Comparison of ENCODE assay signal across 9 cellular contexts in genomic region chr19:17136026-17136425, GRCh38.
DNase-seq lines count a peak whose midpoint lies in the region; ATAC-seq and TF ChIP-seq lines count a peak whose summit lies in the region.
"Had no signal": no experiment of that assay in that cellular context is flagged by ENCODE, and none has a peak within 500 bp of the region (broad histone marks: within the 10 kb centered on the region; RNA-seq: fewer than 3 reads in every experiment).

No MANE protein-coding gene starts in this region.

- no peaks in the 10 kb centered on the region for H3K27me3 Mint-ChIP-seq in activated CD4-positive, alpha-beta memory T cell treated with anti-CD3 and anti-CD28 coated beads, Interleukin-2, amount 10 ng/mL, durations not matched to agents 7 days and 5 days

- H3K27ac ChIP-seq in HEK293 (ENCODE audit: extremely low read depth, low read depth, low read length) (peak overlapping the region; percentile 71), mammary epithelial cell (ENCODE audit: insufficient read depth, low read depth, low read length) (peak overlapping the region; percentile 79), right lobe of liver (peak overlapping the region; percentile 60 to 80 (median 65)), stomach (peak overlapping the region; percentile 75 to 94 (median 88))

- H3K4me1 Mint-ChIP-seq in activated CD4-positive, alpha-beta memory T cell treated with anti-CD3 and anti-CD28 coated beads, Interleukin-2, amount 10 ng/mL, durations not matched to agents 7 days and 5 days = no peaks in the 10 kb centered on the region

- H3K4me2 ChIP-seq in mammary epithelial cell (ENCODE audit: insufficient read depth, low read depth, low read length) = peak overlapping the region; percentile 83

- dilution Hi-C loops in mammary epithelial cell (cut with HindIII; ENCODE audit: low sequenced_read_pairs) = no loop called here

- CTCF ChIA-PET in HEK293 (lab: Yijun Ruan, JAX) (no interaction called here), mammary epithelial cell (lab: Charles Lee; ENCODE audit: low non-redundant PET) (no interaction called here)
- CTCF ChIA-PET in activated CD4-positive, alpha-beta memory T cell treated with anti-CD3 and anti-CD28 coated beads, Interleukin-2, amount 10 ng/mL, durations not matched to agents 7 days and 5 days (lab: Charles Lee) = no interaction called here

- intact Hi-C loops in mammary epithelial cell (cut with micrococcal nuclease) (no loop called here), right lobe of liver (cut with DNase I) (no loop called here), stomach (cut with DNase I; ENCODE audit: low total_unique reads) (no loop called here)

- no peak for ATAC-seq in right lobe of liver

- TSS peak; percentile 64 for BruUV-seq in mammary epithelial cell (replicated peaks; lab: Mats Ljungman, UMichigan)

- H3K9me3 Mint-ChIP-seq in activated CD4-positive, alpha-beta memory T cell treated with anti-CD3 and anti-CD28 coated beads, Interleukin-2, amount 10 ng/mL, durations not matched to agents 7 days and 5 days = no peaks in the 10 kb centered on the region

- no peak for TF ChIP-seq EP300 in stomach (IDR thresholded peaks at IDR 0.05)

- H3K79me2 ChIP-seq in mammary epithelial cell (ENCODE audit: insufficient read depth, low read length) = peaks cover 44% of the 10 kb centered on the region

- TF ChIP-seq CTCF in HEK293 (tag by site-specific recombination; IDR thresholded peaks at IDR 0.05) = no peak
- no peak for TF ChIP-seq CTCF in mammary epithelial cell (conservative IDR thresholded peaks at IDR 0.05 in 1 of 2, IDR thresholded peaks at IDR 0.05 in 1 of 2; ENCODE audit: extremely low read depth in 1 of 2, insufficient read depth in 1 of 2, low read depth in 1 of 2, low read length in 2 of 2)
- no peak for TF ChIP-seq CTCF in right lobe of liver (IDR thresholded peaks at IDR 0.05)
- no peak for TF ChIP-seq CTCF in stomach (IDR thresholded peaks at IDR 0.05)

- H3K36me3 Mint-ChIP-seq in activated CD4-positive, alpha-beta memory T cell treated with anti-CD3 and anti-CD28 coated beads, Interleukin-2, amount 10 ng/mL, durations not matched to agents 7 days and 5 days (ENCODE audit: low read depth) = peaks cover 32% of the 10 kb centered on the region

- H3K9ac ChIP-seq in mammary epithelial cell (ENCODE audit: insufficient read depth, low read length) = peak overlapping the region; percentile 48

- H3K4me3 ChIP-seq in HEK293 (ENCODE audit: low read depth, low read length) (no peak overlapping the region), mammary epithelial cell (replicated peaks in 1 of 3; ENCODE audit: insufficient read depth in 1 of 3, low read depth in 2 of 3, low read length in 3 of 3) (peak overlapping the region in 1 of 3 experiments; percentile 5), right lobe of liver (no peak overlapping the region), stomach (peak overlapping the region in 1 of 4 donors; percentile 15)

- 35% methylated on average over 9 of the region's 9 CpGs for WGBS in mammary epithelial cell (ENCODE audit: low coverage, missing lambda C conversion rate)
- 66% methylated on average over 8 of the region's 9 CpGs for WGBS in right lobe of liver (ENCODE audit: insufficient coverage, low coverage, low lambda C conversion rate, missing lambda C conversion rate)
- 54 to 67% (median 61%) methylated on average over 7 to 9 of the region's 9 CpGs for WGBS in stomach, 5 donors

- in situ Hi-C loops in mammary epithelial cell (cut with MboI; ENCODE audit: low sequenced_read_pairs in 2 of 2) = no loop called here

- peak overlapping the region; percentile 77 for H2AFZ ChIP-seq in mammary epithelial cell (ENCODE audit: low read depth, low read length)

- DNase-seq in mammary epithelial cell (no peak), right lobe of liver (no peak), stomach (no peak), dedifferentiated amniotic fluid mesenchymal stem cell (ENCODE audit: extremely low spot score) (no peak), NOMO-1 (lab: John Stamatoyannopoulos, UW; ENCODE audit: unreplicated experiment in 2 of 2) (no peak)
- no peak for DNase-seq in activated CD4-positive, alpha-beta memory T cell treated with anti-CD3 and anti-CD28 coated beads, Interleukin-2, amount 10 ng/mL, durations not matched to agents 7 days and 5 days
- no peak for DNase-seq in NK-92 treated with Interleukin-12 subunit alpha and Interleukin-12 subunit beta, amount 100 ng/mL, for 24 hours (lab: John Stamatoyannopoulos, UW)
- DNase-seq: cortex of kidney had no signal

- H3K27me3 ChIP-seq in mammary epithelial cell (ENCODE audit: insufficient read depth, low read length) = no peaks in the 10 kb centered on the region
- H3K27me3 ChIP-seq in right lobe of liver = no peaks in the 10 kb centered on the region
- no peaks in the 10 kb centered on the region for H3K27me3 ChIP-seq in stomach

- H3K4me1 ChIP-seq in HEK293 (ENCODE audit: control insufficient read depth, insufficient read depth, low read length) = peaks cover 14% of the 10 kb centered on the region
- peaks cover 18% of the 10 kb centered on the region for H3K4me1 ChIP-seq in mammary epithelial cell (ENCODE audit: insufficient read depth, low read length)
- H3K4me1 ChIP-seq in right lobe of liver = peaks cover 0 to 57% (median 16%) of the 10 kb centered on the region in 4 donors
- peaks cover 29 to 58% (median 46%) of the 10 kb centered on the region in 4 donors for H3K4me1 ChIP-seq in stomach

- no peaks in the 10 kb centered on the region for H4K20me1 ChIP-seq in mammary epithelial cell (ENCODE audit: insufficient read depth, low read length)

- H3K36me3 ChIP-seq in HEK293 (ENCODE audit: control insufficient read depth in 2 of 2, insufficient read depth in 1 of 2, low read length in 2 of 2) = no peaks in the 10 kb centered on the region; a peak in 1 of 3 replicates
- peaks cover 4% of the 10 kb centered on the region for H3K36me3 ChIP-seq in mammary epithelial cell (ENCODE audit: insufficient read depth, low read length)
- no peaks in the 10 kb centered on the region for H3K36me3 ChIP-seq in right lobe of liver
- peaks cover 0 to under 1% (median 0%) of the 10 kb centered on the region in 4 donors for H3K36me3 ChIP-seq in stomach

- H3K4me3 Mint-ChIP-seq in activated CD4-positive, alpha-beta memory T cell treated with anti-CD3 and anti-CD28 coated beads, Interleukin-2, amount 10 ng/mL, durations not matched to agents 7 days and 5 days = no peak overlapping the region

- TF ChIP-seq POLR2A in right lobe of liver (IDR thresholded peaks at IDR 0.05) (no peak), stomach (IDR thresholded peaks at IDR 0.05) (no peak)

- POLR2A ChIA-PET in HEK293 (lab: Yijun Ruan, JAX) = no interaction called here
- POLR2A ChIA-PET in activated CD4-positive, alpha-beta memory T cell treated with anti-CD3 and anti-CD28 coated beads, Interleukin-2, amount 10 ng/mL, durations not matched to agents 7 days and 5 days (lab: Charles Lee) = no interaction called here

- H3K27ac Mint-ChIP-seq in activated CD4-positive, alpha-beta memory T cell treated with anti-CD3 and anti-CD28 coated beads, Interleukin-2, amount 10 ng/mL, durations not matched to agents 7 days and 5 days = no peak overlapping the region

- no peaks in the 10 kb centered on the region for H3K9me3 ChIP-seq in HEK293 (ENCODE audit: control insufficient read depth, insufficient read depth, low read depth, low read length)
- no peaks in the 10 kb centered on the region for H3K9me3 ChIP-seq in mammary epithelial cell (replicated peaks; ENCODE audit: insufficient read depth, low read length)
- H3K9me3 ChIP-seq in right lobe of liver = no peaks in the 10 kb centered on the region
- H3K9me3 ChIP-seq in stomach = no peaks in the 10 kb centered on the region

TF ChIP-seq in HEK293, 187 proteins besides CTCF, POLR2A, EP300 and RAD21 (continues in another document):
- no peak for TF ChIP-seq ZNF324 (tag by site-specific recombination; IDR thresholded peaks at IDR 0.05)
- no peak for TF ChIP-seq GFI1B (tag by site-specific recombination; IDR thresholded peaks at IDR 0.05)
- no peak for TF ChIP-seq PRDM2 (tag by site-specific recombination; IDR thresholded peaks at IDR 0.05; ENCODE audit: borderline replicate concordance)
